11 cellular contexts compared by ENCODE assay signal in the genomic region with DNA sequence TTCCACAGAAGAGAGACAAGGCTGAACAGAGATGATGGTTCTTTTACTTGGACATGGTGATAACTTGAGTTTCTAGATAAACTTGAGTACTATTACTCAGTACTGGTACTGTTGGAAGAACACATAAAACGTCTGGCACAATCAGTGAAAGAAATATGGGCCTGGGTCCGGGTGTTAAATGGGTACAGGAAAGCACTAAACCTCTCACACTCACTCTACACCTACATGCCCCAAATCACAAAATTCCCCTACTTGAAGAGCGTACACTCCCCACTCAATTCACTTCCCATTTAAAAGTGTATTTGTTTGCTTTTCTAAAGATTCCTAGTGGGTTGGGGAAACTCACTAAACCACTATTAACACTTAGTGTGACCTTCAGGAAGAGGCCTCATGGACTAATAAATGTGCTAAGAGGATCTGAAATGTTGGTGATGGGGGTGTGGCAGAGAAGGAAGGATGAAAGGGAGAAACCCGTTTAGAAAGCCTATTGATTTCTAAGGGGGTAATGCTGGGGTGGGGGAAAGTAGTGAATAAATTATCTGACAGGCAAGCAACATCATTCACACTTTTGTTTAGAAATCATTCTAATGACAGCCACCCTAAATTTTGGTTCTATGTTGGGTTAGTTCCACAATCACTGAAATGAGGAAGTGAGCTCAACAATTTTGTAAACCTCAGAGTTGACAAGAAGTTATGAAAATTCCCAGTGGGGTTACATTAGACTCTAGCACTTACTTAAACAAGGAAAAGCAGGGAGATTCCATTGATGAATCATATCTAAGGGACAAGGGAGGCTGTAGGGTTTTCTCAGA.
A peak's percentile ranks its signal among the peaks of the same experiment; 100 is the strongest.
DNase-seq lines count a peak whose midpoint lies in the region; ATAC-seq and TF ChIP-seq lines count a peak whose summit lies in the region.
"Had no signal": no experiment of that assay in that cellular context is flagged by ENCODE, and none has a peak within 500 bp of the region (broad histone marks: within the 10 kb centered on the region; RNA-seq: fewer than 3 reads in every experiment).

No MANE protein-coding gene starts in this region.

- ATAC-seq in GM19351 (IDR thresholded peaks at IDR 0.05; ENCODE audit: unreplicated experiment) (peak; percentile 22), IMR-90 (ENCODE audit: low read depth) (peak; percentile 44)
- ATAC-seq in activated CD8-positive, alpha-beta memory T cell treated with anti-CD3 and anti-CD28 coated beads, Interleukin-2, amount 10 ng/mL, durations not matched to agents 7 days and 5 days, result no peak

- H2AFZ ChIP-seq in IMR-90 (replicated peaks; ENCODE audit: low read length, poor library complexity) (no peak overlapping the region), fibroblast of lung (ENCODE audit: low read length) (no peak overlapping the region)

- H3K23ac ChIP-seq in IMR-90 (ENCODE audit: low read depth, low read length), result peak overlapping the region; percentile 68; the same call in 1 of the 2 replicates

- no peak overlapping the region for H3K9ac ChIP-seq in IMR-90 (ENCODE audit: low read depth, low read length)
- H3K9ac ChIP-seq in fibroblast of lung (ENCODE audit: insufficient read depth, low read length), result no peak overlapping the region

- no peaks in the 10 kb centered on the region for H3K79me1 ChIP-seq in IMR-90 (ENCODE audit: low read depth in 1 of 2, low read length in 2 of 2)

- POLR2A ChIA-PET in IMR-90 (lab: Charles Lee; ENCODE audit: unreplicated experiment), result no interaction called here

- peak overlapping the region; percentile 64; the same call in 1 of the 2 replicates for H3K18ac ChIP-seq in IMR-90 (ENCODE audit: low read depth, low read length)

- H3K9me3 ChIP-seq in IMR-90 (ENCODE audit: control insufficient read depth, insufficient read depth, low read length) (no peaks in the 10 kb centered on the region), fibroblast of lung (ENCODE audit: control insufficient read depth, insufficient read depth, low read depth, low read length) (no peaks in the 10 kb centered on the region)

- peak overlapping the region; percentile 72; the same call in 1 of the 2 replicates for H3K4ac ChIP-seq in IMR-90 (ENCODE audit: low read depth, low read length)

- H4K20me1 ChIP-seq in IMR-90 (ENCODE audit: insufficient read depth, low read length), result no peaks in the 10 kb centered on the region
- H4K20me1 ChIP-seq in fibroblast of lung (ENCODE audit: control insufficient read depth, extremely low read depth, insufficient read depth, low read length), result no peaks in the 10 kb centered on the region

- peaks cover 18% of the 10 kb centered on the region for H3K4me1 Mint-ChIP-seq in activated CD8-positive, alpha-beta memory T cell treated with anti-CD3 and anti-CD28 coated beads, Interleukin-2, amount 10 ng/mL, durations not matched to agents 7 days and 5 days

- intact Hi-C loops in IMR-90 (cut with micrococcal nuclease), result loop anchor here (5.0 kb wide), 2 partner anchors 202 to 223 kb away; partner anchors contain the start of gene MARCKS

- peaks cover 12% of the 10 kb centered on the region for H3K27me3 Mint-ChIP-seq in activated CD8-positive, alpha-beta memory T cell treated with anti-CD3 and anti-CD28 coated beads, Interleukin-2, amount 10 ng/mL, durations not matched to agents 7 days and 5 days
- H3K27me3 Mint-ChIP-seq: CD4-positive, alpha-beta T cell had no signal

- peak overlapping the region; percentile 74; the same call in 1 of the 2 replicates for H3K14ac ChIP-seq in IMR-90 (replicated peaks; ENCODE audit: low read depth, low read length)

- H4K91ac ChIP-seq in IMR-90 (ENCODE audit: insufficient read depth, low read depth, low read length), result peak overlapping the region; percentile 38; the same call in 1 of the 2 replicates

- no peak for TF ChIP-seq RAD21 in IMR-90 (IDR thresholded peaks at IDR 0.05; ENCODE audit: low read length)

- peak overlapping the region; percentile 74 for H2BK20ac ChIP-seq in IMR-90 (ENCODE audit: low read depth, low read length)

- WGBS in IMR-90 (ENCODE audit: extremely low coverage in 2 of 2, insufficient read length in 1 of 2), 2 experiments, result no CpG with 5 or more reads among the region's 4 CpGs

- in situ Hi-C loops in IMR-90 (cut with MboI; ENCODE audit: low sequenced_read_pairs), result no loop called here

- no peaks in the 10 kb centered on the region for H3K79me2 ChIP-seq in fibroblast of lung (ENCODE audit: control insufficient read depth, insufficient read depth, low read length)

- H3K4me1 ChIP-seq in IMR-90 (ENCODE audit: control insufficient read depth, insufficient read depth, low read length) (peaks cover 25% of the 10 kb centered on the region), fibroblast of lung (ENCODE audit: control insufficient read depth, extremely low read depth, insufficient read depth, low read length) (peaks cover 11% of the 10 kb centered on the region)

- peak; percentile 40 for DNase-seq in A172 (ENCODE audit: low spot score)
- peak; percentile 87 for DNase-seq in IMR-90
- DNase-seq in fibroblast of lung (ENCODE audit: low read depth in 2 of 2), result peak; percentile 51 to 81
- DNase-seq in activated CD4-positive, alpha-beta T cell treated with anti-CD3 and anti-CD28 coated beads for 4 hours, result no peak
- DNase-seq in activated CD8-positive, alpha-beta memory T cell treated with anti-CD3 and anti-CD28 coated beads, Interleukin-2, amount 10 ng/mL, durations not matched to agents 7 days and 5 days, result no peak
- DNase-seq in substantia nigra (lab: John Stamatoyannopoulos, UW), result no peak
- DNase-seq in NCI-H774 (lab: John Stamatoyannopoulos, UW), result no peak
- DNase-seq: CD4-positive, alpha-beta T cell; NCI-H526 treated with DMSO at 0.1 percent for 48 hours; stimulated activated CD4-positive, alpha-beta T cell treated with anti-CD3 and anti-CD28 coated beads, Interleukin-4, amount 100 ng/mL, for 24 hours had no signal

- CTCF ChIA-PET in IMR-90 (lab: Yijun Ruan, JAX), result interaction anchor here (0.6 kb wide), 1 partner anchor 315 kb away, joined by 3 read pairs; no protein-coding TSS in a partner anchor
- CTCF ChIA-PET in activated CD8-positive, alpha-beta memory T cell treated with anti-CD3 and anti-CD28 coated beads, Interleukin-2, amount 10 ng/mL, durations not matched to agents 7 days and 5 days (lab: Charles Lee), result no interaction called here

- no peaks in the 10 kb centered on the region for H3K36me3 Mint-ChIP-seq in activated CD8-positive, alpha-beta memory T cell treated with anti-CD3 and anti-CD28 coated beads, Interleukin-2, amount 10 ng/mL, durations not matched to agents 7 days and 5 days

- peak overlapping the region; percentile 70 for H2BK120ac ChIP-seq in IMR-90 (ENCODE audit: low read depth, low read length)

- H2AK5ac ChIP-seq in IMR-90 (ENCODE audit: low read depth, low read length), result peak overlapping the region; percentile 44; the same call in 1 of the 2 replicates

- H3K4me2 ChIP-seq in IMR-90 (ENCODE audit: low read depth, low read length) (no peak overlapping the region; the same call in 1 of the 2 replicates), fibroblast of lung (ENCODE audit: extremely low read depth, insufficient read depth, low read length) (no peak overlapping the region)

- peak overlapping the region; percentile 92; the same call in 1 of the 3 replicates for H2BK15ac ChIP-seq in IMR-90 (ENCODE audit: low read depth, low read length)

- no peak overlapping the region for H3K4me3 Mint-ChIP-seq in activated CD8-positive, alpha-beta memory T cell treated with anti-CD3 and anti-CD28 coated beads, Interleukin-2, amount 10 ng/mL, durations not matched to agents 7 days and 5 days
- H3K4me3 Mint-ChIP-seq: CD4-positive, alpha-beta T cell had no signal

- peak overlapping the region; percentile 64; the same call in 1 of the 2 replicates for H4K5ac ChIP-seq in IMR-90 (ENCODE audit: low read depth, low read length)

- dilution Hi-C loops in IMR-90 (cut with HindIII; ENCODE audit: low sequenced_read_pairs, unreplicated experiment), result no loop called here

- H3K56ac ChIP-seq in IMR-90 (ENCODE audit: extremely low read depth, insufficient read depth, low read length), result no peak overlapping the region; the same call in 1 of the 2 replicates

- H3K9me3 Mint-ChIP-seq in activated CD8-positive, alpha-beta memory T cell treated with anti-CD3 and anti-CD28 coated beads, Interleukin-2, amount 10 ng/mL, durations not matched to agents 7 days and 5 days (ENCODE audit: low read depth), result no peaks in the 10 kb centered on the region
- H3K9me3 Mint-ChIP-seq: CD4-positive, alpha-beta T cell had no signal

- no peak for TF ChIP-seq CTCF in IMR-90 (conservative IDR thresholded peaks at IDR 0.05; ENCODE audit: low read depth, low read length)
- no peak for TF ChIP-seq CTCF in fibroblast of lung (conservative IDR thresholded peaks at IDR 0.05 in 1 of 2, IDR thresholded peaks at IDR 0.05 in 1 of 2; ENCODE audit: low read depth in 1 of 2, low read length in 2 of 2)

- H3K36me3 ChIP-seq in IMR-90 (ENCODE audit: control insufficient read depth, insufficient read depth, low read length) (no peaks in the 10 kb centered on the region), fibroblast of lung (ENCODE audit: control insufficient read depth, insufficient read depth, low read length) (no peaks in the 10 kb centered on the region)

- peak overlapping the region; percentile 14 to 42; a peak in 1 of 4 replicates for H4K8ac ChIP-seq in IMR-90 (ENCODE audit: low read depth in 2 of 2, low read length in 2 of 2)

- no peak for TF ChIP-seq POLR2A in IMR-90 (IDR thresholded peaks at IDR 0.05; ENCODE audit: low read depth, low read length)

- no TSS peak for BruUV-seq in IMR-90 (replicated peaks; lab: Mats Ljungman, UMichigan)

- no peak overlapping the region for H3K4me3 ChIP-seq in IMR-90 (ENCODE audit: insufficient read depth, low read depth, low read length)
- H3K4me3 ChIP-seq in fibroblast of lung (replicated peaks in 1 of 4; ENCODE audit: control extremely low read depth in 1 of 4, insufficient read depth in 1 of 4, low read depth in 3 of 4, low read length in 4 of 4), result no peak overlapping the region

- H2AK9ac ChIP-seq in IMR-90 (replicated peaks; ENCODE audit: low read depth, low read length, poor library complexity), result no peak overlapping the region

- H3K27ac Mint-ChIP-seq in activated CD8-positive, alpha-beta memory T cell treated with anti-CD3 and anti-CD28 coated beads, Interleukin-2, amount 10 ng/mL, durations not matched to agents 7 days and 5 days, result no peak overlapping the region
- H3K27ac Mint-ChIP-seq: CD4-positive, alpha-beta T cell had no signal

- H3K9me1 ChIP-seq in IMR-90 (ENCODE audit: insufficient read depth, low read length), result peaks cover 11% of the 10 kb centered on the region

- H3K27ac ChIP-seq in IMR-90 (ENCODE audit: insufficient read depth, low read length) (no peak overlapping the region), fibroblast of lung (ENCODE audit: insufficient read depth, low read length) (no peak overlapping the region), substantia nigra (ENCODE audit: low read depth, low read length, poor library complexity, severe bottlenecking) (no peak overlapping the region)

- H3K27me3 ChIP-seq in IMR-90 (ENCODE audit: control insufficient read depth, insufficient read depth, low read length) (no peaks in the 10 kb centered on the region), fibroblast of lung (ENCODE audit: control insufficient read depth, insufficient read depth, low read length) (no peaks in the 10 kb centered on the region)

- peak overlapping the region; percentile 28 for H2BK5ac ChIP-seq in IMR-90 (ENCODE audit: low read depth, low read length, poor library complexity, severe bottlenecking)

TF ChIP-seq in IMR-90, 13 proteins besides CTCF, POLR2A, EP300 and RAD21 (continues in another document):
- TF ChIP-seq MAZ (IDR thresholded peaks at IDR 0.05; ENCODE audit: borderline replicate concordance, low read depth, low read length), result no peak

Comparison
In these comparisons a context has a peak if more than half of its experiments do, and no peak if none do; other contexts are left out.
1. DNase-seq: peak in A172 (single experiment), IMR-90 (single experiment) and fibroblast of lung (2 of 2); none in activated CD4-positive, alpha-beta T cell treated with anti-CD3 and anti-CD28 coated beads for 4 hours (0 of 2), activated CD8-positive, alpha-beta memory T cell treated with anti-CD3 and anti-CD28 coated beads, Interleukin-2, amount 10 ng/mL, durations not matched to agents 7 days and 5 days (single experiment), substantia nigra (0 of 49) and NCI-H774 (single experiment).